In the genomic region with DNA sequence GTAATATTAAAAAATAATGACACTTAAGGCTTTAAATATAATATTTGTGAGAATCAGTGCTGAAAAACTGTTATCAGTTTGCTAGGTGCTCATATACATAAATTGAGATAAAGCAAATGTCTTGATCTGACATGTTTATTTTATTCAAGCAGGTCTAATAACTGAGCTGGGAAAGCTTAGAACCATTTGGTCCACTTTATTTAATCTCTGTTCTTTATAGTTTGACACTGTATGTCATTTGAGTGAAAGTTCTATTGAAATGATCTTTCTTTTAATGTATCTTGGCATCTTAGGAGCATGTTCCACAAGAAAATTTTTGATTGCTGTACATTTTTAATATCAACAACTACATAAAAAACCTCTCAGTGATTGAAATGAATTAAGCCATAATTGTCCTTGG, we compare ENCODE assay signal across 34 cellular contexts.
"Had no signal": no experiment of that assay in that cellular context is flagged by ENCODE, and none has a peak within 500 bp of the region (broad histone marks: within the 10 kb centered on the region; RNA-seq: fewer than 3 reads in every experiment).

No MANE protein-coding gene starts in this region.

- H3K36me3 ChIP-seq: MG63 had no signal

- H3K4me3 ChIP-seq: MG63 had no signal

- H3K9me3 ChIP-seq: MG63 had no signal

- H3K27me3 ChIP-seq: MG63 had no signal

- H3K9ac ChIP-seq: KMS-11 had no signal

- H3K27ac ChIP-seq: KMS-11 had no signal

- DNase-seq: Karpas-422, Kasumi-1, MG63, MM.1S, MV-4-11, NCI-H1048, NCI-H1092, NCI-H1092 treated with DMSO at 0.1 percent for 48 hours, NCI-H1105, NCI-H1105 treated with DMSO at 0.1 percent for 48 hours, NCI-H1417, NCI-H1417 treated with DMSO at 0.1 percent for 48 hours, NCI-H1436, NCI-H1436 treated with DMSO at 0.1 percent for 48 hours, NCI-H146, NCI-H1694, NCI-H1694 treated with DMSO at 0.1 percent for 48 hours, NCI-H187, NCI-H187 treated with DMSO at 0.1 percent for 48 hours, NCI-H1930, NCI-H2029, NCI-H2029 treated with DMSO at 0.1 percent for 48 hours, NCI-H2081, NCI-H2081 treated with DMSO at 0.1 percent for 48 hours, NCI-H2107, NCI-H2171, NCI-H2171 treated with DMSO at 0.1 percent for 48 hours, NCI-H2227 treated with DMSO at 0.1 percent for 48 hours, NCI-H226, NCI-H345, NCI-H446, NCI-H446 treated with DMSO at 0.1 percent for 48 hours, NCI-H510A had no signal

- H3K4me2 ChIP-seq: KMS-11 had no signal
